In the genomic region with DNA sequence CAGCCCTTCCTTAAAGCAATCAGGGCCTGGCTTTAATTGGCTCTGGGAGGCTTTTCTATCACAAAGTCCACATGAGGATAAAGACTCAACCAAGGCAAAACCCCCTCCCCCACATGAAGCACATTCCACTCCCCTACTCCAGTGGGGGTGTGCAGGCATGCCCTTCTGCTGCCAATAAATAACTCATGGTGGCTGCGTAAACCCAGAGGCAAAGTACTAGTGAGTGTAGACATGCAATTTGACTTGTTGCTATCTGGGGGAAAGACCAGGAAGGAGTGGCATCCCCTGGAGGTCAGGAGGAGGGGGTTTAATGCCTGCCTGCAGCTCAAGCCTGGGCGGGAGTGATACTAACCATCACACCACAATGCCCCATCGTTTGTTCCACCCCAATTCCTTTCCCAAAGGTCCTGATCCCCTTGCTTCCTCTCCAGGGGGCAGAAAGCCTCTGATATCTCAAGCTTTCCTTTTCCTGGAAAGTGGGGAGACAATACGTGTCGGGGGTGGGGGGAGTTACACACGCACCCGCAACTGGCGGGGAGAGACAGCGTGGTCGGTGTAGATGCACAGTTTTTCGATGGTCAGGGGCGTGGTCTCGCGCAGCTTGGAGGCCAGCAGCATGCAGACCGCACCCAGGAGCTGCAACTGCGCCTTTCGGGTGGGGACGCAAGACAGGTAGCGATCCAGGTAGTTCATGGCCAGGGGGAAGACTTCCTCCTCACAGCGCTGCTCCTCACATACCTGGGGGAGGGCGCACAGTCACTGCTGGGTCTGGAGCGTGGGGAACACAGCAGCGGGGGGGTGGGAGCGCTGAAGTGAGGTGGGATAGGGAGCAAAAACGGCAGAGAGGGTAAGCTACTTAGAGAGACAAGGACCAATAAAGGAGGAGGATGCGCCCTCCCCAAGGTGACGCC, we compare ENCODE assay signal across 8 cellular contexts. TPM values are rescaled to one million over a fixed set of nuclear protein-coding genes. Genes with fewer than 3 reads are reported as not detected.
A peak's percentile ranks its signal among the peaks of the same experiment; 100 is the strongest.
DNase-seq lines count a peak whose midpoint lies in the region; ATAC-seq and TF ChIP-seq lines count a peak whose summit lies in the region.

No MANE protein-coding gene starts in this region.

- H3K79me2 ChIP-seq in neural progenitor cell (ENCODE audit: low read depth): no peaks in the 10 kb centered on the region

- H3K27me3 Mint-ChIP-seq in activated CD4-positive, alpha-beta T cell treated with anti-CD3 and anti-CD28 coated beads, Interleukin-2, amount 10 ng/mL, durations not matched to agents 24 days and 14 days: no peaks in the 10 kb centered on the region
- peaks cover 12% of the 10 kb centered on the region for H3K27me3 Mint-ChIP-seq in neural progenitor cell (ENCODE audit: insufficient read depth, low read depth)

- peaks cover 27% of the 10 kb centered on the region for H3K4me1 ChIP-seq in neural progenitor cell

- H3K36me3 Mint-ChIP-seq in activated CD4-positive, alpha-beta T cell treated with anti-CD3 and anti-CD28 coated beads, Interleukin-2, amount 10 ng/mL, durations not matched to agents 24 days and 14 days (ENCODE audit: low read depth): peaks cover 48% of the 10 kb centered on the region
- no peaks in the 10 kb centered on the region for H3K36me3 Mint-ChIP-seq in neural progenitor cell

- intact Hi-C loops in activated CD4-positive, alpha-beta T cell treated with anti-CD3 and anti-CD28 coated beads, Interleukin-2, amount 10 ng/mL, durations not matched to agents 24 days and 14 days (cut with micrococcal nuclease): loop anchor here (2.0 to 5.0 kb wide), 3 partner anchors 71 to 277 kb away; a partner anchor contains a TSS

- no peak overlapping the region for H3K9ac ChIP-seq in neural progenitor cell

- H3K4me1 Mint-ChIP-seq in activated CD4-positive, alpha-beta T cell treated with anti-CD3 and anti-CD28 coated beads, Interleukin-2, amount 10 ng/mL, durations not matched to agents 24 days and 14 days: peaks cover 57% of the 10 kb centered on the region
- H3K4me1 Mint-ChIP-seq in neural progenitor cell: peaks cover 29% of the 10 kb centered on the region

- H3K4me3 ChIP-seq in neural progenitor cell: peak overlapping the region; percentile 69

- peak overlapping the region; percentile 100 for H3K4me3 Mint-ChIP-seq in activated CD4-positive, alpha-beta T cell treated with anti-CD3 and anti-CD28 coated beads, Interleukin-2, amount 10 ng/mL, durations not matched to agents 24 days and 14 days
- peak overlapping the region; percentile 90 for H3K4me3 Mint-ChIP-seq in neural progenitor cell

- ATAC-seq in esophagus mucosa: peak; percentile 23
- no peak for ATAC-seq in HG02588 (IDR thresholded peaks at IDR 0.05; ENCODE audit: unreplicated experiment)
- no peak for ATAC-seq in HG03432 (IDR thresholded peaks at IDR 0.05; ENCODE audit: unreplicated experiment)

- H3K36me3 ChIP-seq in neural progenitor cell: no peaks in the 10 kb centered on the region

- no peaks in the 10 kb centered on the region for H3K9me3 Mint-ChIP-seq in activated CD4-positive, alpha-beta T cell treated with anti-CD3 and anti-CD28 coated beads, Interleukin-2, amount 10 ng/mL, durations not matched to agents 24 days and 14 days
- no peaks in the 10 kb centered on the region for H3K9me3 Mint-ChIP-seq in neural progenitor cell

- DNase-seq in stimulated activated CD4-positive, alpha-beta T cell treated with anti-CD3 and anti-CD28 coated beads, Interleukin-15, amount 100 ng/mL, for 24 hours: peak; percentile 77
- DNase-seq in stimulated activated CD4-positive, alpha-beta T cell treated with anti-CD3 and anti-CD28 coated beads, Interleukin-2, amount 100 ng/mL, for 48 hours: no peak
- DNase-seq in activated CD4-positive, alpha-beta T cell treated with anti-CD3 and anti-CD28 coated beads, Interleukin-2, amount 10 ng/mL, durations not matched to agents 24 days and 14 days: peak; percentile 86
- DNase-seq in neural progenitor cell (ENCODE audit: low spot score) (peak; percentile 52), NCI-H2029 treated with DMSO at 0.1 percent for 48 hours (lab: John Stamatoyannopoulos, UW) (no peak)

- no peaks in the 10 kb centered on the region for H3K9me3 ChIP-seq in neural progenitor cell (ENCODE audit: low read depth)

- TF ChIP-seq CTCF in neural progenitor cell (IDR thresholded peaks at IDR 0.05): no peak

- H2AFZ ChIP-seq in neural progenitor cell (replicated peaks): peak overlapping the region; percentile 46

- peaks cover 50% of the 10 kb centered on the region for H3F3A ChIP-seq in neural progenitor cell (ENCODE audit: low read depth)

- peak overlapping the region; percentile 96 for H3K4me2 ChIP-seq in neural progenitor cell

- peaks cover 9% of the 10 kb centered on the region for H3K27me3 ChIP-seq in neural progenitor cell

- H3K27ac ChIP-seq in neural progenitor cell: no peak overlapping the region

- peak overlapping the region; percentile 96 for H3K27ac Mint-ChIP-seq in activated CD4-positive, alpha-beta T cell treated with anti-CD3 and anti-CD28 coated beads, Interleukin-2, amount 10 ng/mL, durations not matched to agents 24 days and 14 days
- H3K27ac Mint-ChIP-seq in neural progenitor cell: peak overlapping the region; percentile 72

- peaks cover 24% of the 10 kb centered on the region for H4K20me1 ChIP-seq in neural progenitor cell (ENCODE audit: low read depth)

RNA-seq across cellular contexts. Expression of a gene that starts 1.5 kb away (rescaled TPM):
- 483 and 491 TPM in 2 replicates for total RNA-seq in activated CD4-positive, alpha-beta T cell treated with anti-CD3 and anti-CD28 coated beads, Interleukin-2, amount 10 ng/mL, durations not matched to agents 24 days and 14 days
- total RNA-seq in esophagus mucosa: 32.2 TPM
- total RNA-seq in neural progenitor cell (ENCODE audit: low replicate concordance): 7.6 and 16.2 TPM in 2 replicates

RNA-seq across cellular contexts. Expression of a gene that starts 18.8 kb away (rescaled TPM):
- 79.6 and 81.4 TPM in 2 replicates for total RNA-seq in activated CD4-positive, alpha-beta T cell treated with anti-CD3 and anti-CD28 coated beads, Interleukin-2, amount 10 ng/mL, durations not matched to agents 24 days and 14 days
- 16.2 TPM for total RNA-seq in esophagus mucosa
- 11.5 and 31.7 TPM in 2 replicates for total RNA-seq in neural progenitor cell (ENCODE audit: low replicate concordance)

RNA-seq across cellular contexts. Expression of a gene that starts 19.2 kb away (rescaled TPM):
- total RNA-seq in activated CD4-positive, alpha-beta T cell treated with anti-CD3 and anti-CD28 coated beads, Interleukin-2, amount 10 ng/mL, durations not matched to agents 24 days and 14 days: 21.9 and 22.8 TPM in 2 replicates
- total RNA-seq in esophagus mucosa: 15.6 TPM
- total RNA-seq in neural progenitor cell (ENCODE audit: low replicate concordance): 29.4 and 31.4 TPM in 2 replicates

RNA-seq across cellular contexts. Expression of a gene that starts 44.9 kb away (rescaled TPM):
- 5.8 and 6.3 TPM in 2 replicates for total RNA-seq in activated CD4-positive, alpha-beta T cell treated with anti-CD3 and anti-CD28 coated beads, Interleukin-2, amount 10 ng/mL, durations not matched to agents 24 days and 14 days
- total RNA-seq in esophagus mucosa (1.5 TPM), neural progenitor cell (ENCODE audit: low replicate concordance) (25.0 and 30.7 TPM in 2 replicates)

Comparison
In these comparisons a context has a peak if more than half of its experiments do, and no peak if none do; other contexts are left out.
1. DNase-seq: peak in stimulated activated CD4-positive, alpha-beta T cell treated with anti-CD3 and anti-CD28 coated beads, Interleukin-15, amount 100 ng/mL, for 24 hours (single experiment), activated CD4-positive, alpha-beta T cell treated with anti-CD3 and anti-CD28 coated beads, Interleukin-2, amount 10 ng/mL, durations not matched to agents 24 days and 14 days (single experiment) and neural progenitor cell (single experiment); none in stimulated activated CD4-positive, alpha-beta T cell treated with anti-CD3 and anti-CD28 coated beads, Interleukin-2, amount 100 ng/mL, for 48 hours (0 of 2) and NCI-H2029 treated with DMSO at 0.1 percent for 48 hours (single experiment).
2. RNA of a gene that starts 1.5 kb away (total RNA-seq): 483 to 491 TPM in activated CD4-positive, alpha-beta T cell treated with anti-CD3 and anti-CD28 coated beads, Interleukin-2, amount 10 ng/mL, durations not matched to agents 24 days and 14 days; 32.2 TPM in esophagus mucosa (single experiment) and 7.6 to 16.2 TPM in neural progenitor cell; every median in the first group is over 10 times any median in the second.